In genomic region chr9:114376586-114376985, GRCh38 we compare ENCODE assay signal across 20 cellular contexts. TPM values are rescaled to one million over a fixed set of nuclear protein-coding genes. Genes with fewer than 3 reads are reported as not detected.
DNase-seq lines count a peak whose midpoint lies in the region; ATAC-seq lines count a peak whose summit lies in the region.
"Had no signal": no experiment of that assay in that cellular context is flagged by ENCODE, and none has a peak within 500 bp of the region (broad histone marks: within the 10 kb centered on the region; RNA-seq: fewer than 3 reads in every experiment).

No MANE protein-coding gene starts in this region.

- H3K36me3 Mint-ChIP-seq in activated CD8-positive, alpha-beta memory T cell treated with anti-CD3 and anti-CD28 coated beads, Interleukin-2, amount 10 ng/mL, durations not matched to agents 7 days and 5 days = peaks cover 74% of the 10 kb centered on the region
- H3K36me3 Mint-ChIP-seq in T-cell = peaks cover 64% of the 10 kb centered on the region
- peaks cover 98% of the 10 kb centered on the region for H3K36me3 Mint-ChIP-seq in effector memory CD8-positive, alpha-beta T cell (ENCODE audit: insufficient read depth)

- no peak overlapping the region for H3K4me3 Mint-ChIP-seq in activated CD8-positive, alpha-beta memory T cell treated with anti-CD3 and anti-CD28 coated beads, Interleukin-2, amount 10 ng/mL, durations not matched to agents 7 days and 5 days
- peak overlapping the region in 1 of 3 donors; percentile 100 for H3K4me3 Mint-ChIP-seq in T-cell
- peak overlapping the region; percentile 58 to 99 for H3K4me3 Mint-ChIP-seq in effector memory CD8-positive, alpha-beta T cell

- H3K36me3 ChIP-seq in thymus (ENCODE audit: control insufficient read depth, insufficient read depth) = peaks cover 67% of the 10 kb centered on the region

- POLR2A ChIA-PET in T-cell (lab: Charles Lee) = no interaction called here

- no peaks in the 10 kb centered on the region for H3K27me3 Mint-ChIP-seq in activated CD8-positive, alpha-beta memory T cell treated with anti-CD3 and anti-CD28 coated beads, Interleukin-2, amount 10 ng/mL, durations not matched to agents 7 days and 5 days
- no peaks in the 10 kb centered on the region for H3K27me3 Mint-ChIP-seq in T-cell
- no peaks in the 10 kb centered on the region for H3K27me3 Mint-ChIP-seq in effector memory CD8-positive, alpha-beta T cell

- no peaks in the 10 kb centered on the region for H3K27me3 ChIP-seq in thymus (ENCODE audit: control insufficient read depth, insufficient read depth)
- H3K27me3 ChIP-seq: esophagus muscularis mucosa, pancreas, SJSA1 had no signal

- DNase-seq in activated CD8-positive, alpha-beta memory T cell treated with anti-CD3 and anti-CD28 coated beads, Interleukin-2, amount 10 ng/mL, durations not matched to agents 7 days and 5 days = no peak
- no peak for DNase-seq in activated CD8-positive, alpha-beta memory T cell treated with anti-CD3 and anti-CD28 coated beads for 24 hours
- DNase-seq in T-cell (no peak), NCI-H2196 (lab: John Stamatoyannopoulos, UW; ENCODE audit: unreplicated experiment) (no peak), globus pallidus (ENCODE audit: low spot score) (no peak), UCSD-AML1 (lab: John Stamatoyannopoulos, UW; ENCODE audit: unreplicated experiment) (no peak)
- DNase-seq in effector memory CD8-positive, alpha-beta T cell = no peak
- DNase-seq: cortex of kidney, KG1, NCI-H1417, NCI-H2227 treated with DMSO at 0.1 percent for 48 hours had no signal

- WGBS in thymus = 91% methylated on average over 10 of the region's 10 CpGs

- H3K4me1 ChIP-seq in thymus (ENCODE audit: control insufficient read depth, insufficient read depth, low read length) = peaks cover 62% of the 10 kb centered on the region
- H3K4me1 ChIP-seq: pancreas, SJSA1 had no signal

- H3K27ac ChIP-seq in thymus (ENCODE audit: low read depth) = peak overlapping the region; percentile 77
- H3K27ac ChIP-seq: esophagus muscularis mucosa, pancreas, SJSA1 had no signal

- H3K9me3 Mint-ChIP-seq in activated CD8-positive, alpha-beta memory T cell treated with anti-CD3 and anti-CD28 coated beads, Interleukin-2, amount 10 ng/mL, durations not matched to agents 7 days and 5 days (ENCODE audit: low read depth) = no peaks in the 10 kb centered on the region
- no peaks in the 10 kb centered on the region for H3K9me3 Mint-ChIP-seq in T-cell
- H3K9me3 Mint-ChIP-seq in effector memory CD8-positive, alpha-beta T cell = no peaks in the 10 kb centered on the region

- peaks cover 89% of the 10 kb centered on the region for H3K4me1 Mint-ChIP-seq in activated CD8-positive, alpha-beta memory T cell treated with anti-CD3 and anti-CD28 coated beads, Interleukin-2, amount 10 ng/mL, durations not matched to agents 7 days and 5 days
- peaks cover 89 to 92% (median 92%) of the 10 kb centered on the region in 3 donors for H3K4me1 Mint-ChIP-seq in T-cell
- peaks cover 84 to 88% of the 10 kb centered on the region in 2 donors for H3K4me1 Mint-ChIP-seq in effector memory CD8-positive, alpha-beta T cell (ENCODE audit: low read depth in 2 of 2)

- H3K4me3 ChIP-seq in thymus (ENCODE audit: low read length) = no peak overlapping the region
- H3K4me3 ChIP-seq: esophagus muscularis mucosa, pancreas, SJSA1 had no signal

- no peak for ATAC-seq in activated CD8-positive, alpha-beta memory T cell treated with anti-CD3 and anti-CD28 coated beads, Interleukin-2, amount 10 ng/mL, durations not matched to agents 7 days and 5 days
- ATAC-seq in T-cell (replicated peaks in 1 of 4) = no peak
- ATAC-seq in effector memory CD8-positive, alpha-beta T cell (replicated peaks) = no peak
- ATAC-seq: pancreas had no signal

- peak overlapping the region; percentile 71 for H3K27ac Mint-ChIP-seq in activated CD8-positive, alpha-beta memory T cell treated with anti-CD3 and anti-CD28 coated beads, Interleukin-2, amount 10 ng/mL, durations not matched to agents 7 days and 5 days
- H3K27ac Mint-ChIP-seq in T-cell = peak overlapping the region; percentile 89 to 99
- peak overlapping the region; percentile 76 to 98 for H3K27ac Mint-ChIP-seq in effector memory CD8-positive, alpha-beta T cell

- no peaks in the 10 kb centered on the region for H3K9me3 ChIP-seq in thymus (ENCODE audit: control insufficient read depth)
- H3K9me3 ChIP-seq: esophagus muscularis mucosa, pancreas, SJSA1 had no signal

- CTCF ChIA-PET in activated CD8-positive, alpha-beta memory T cell treated with anti-CD3 and anti-CD28 coated beads, Interleukin-2, amount 10 ng/mL, durations not matched to agents 7 days and 5 days (lab: Charles Lee) = interaction anchor here (1.1 to 1.7 kb wide), 3 partner anchors 9 to 14 kb away, joined by 3 to 7 read pairs (median 4); no protein-coding TSS in a partner anchor
- CTCF ChIA-PET in T-cell (lab: Charles Lee) = interaction anchor here in 1 of 2 donors (0.6 kb wide), 1 partner anchor 574 kb away, joined by 3 read pairs; no protein-coding TSS in a partner anchor

RNA-seq across cellular contexts. Expression of gene AKNA, which starts 11.2 kb away (rescaled TPM):
- 100 to 1,000 TPM; 432 to 500 TPM for total RNA-seq in activated CD8-positive, alpha-beta memory T cell treated with anti-CD3 and anti-CD28 coated beads, Interleukin-2, amount 10 ng/mL, durations not matched to agents 7 days and 5 days
- 100 to 1,000 TPM; 382 to 462 (median 415) TPM for total RNA-seq in T-cell
- polyA plus RNA-seq in thymus = 162 TPM

RNA-seq across cellular contexts. Expression of gene ORM2, which starts 46.9 kb away (rescaled TPM):
- total RNA-seq in activated CD8-positive, alpha-beta memory T cell treated with anti-CD3 and anti-CD28 coated beads, Interleukin-2, amount 10 ng/mL, durations not matched to agents 7 days and 5 days = not detected
- 1 to 10 TPM in 3 of 5 donors, not detected in 2; 1.4 to 2.2 (median 1.8) TPM for total RNA-seq in T-cell
- polyA plus RNA-seq in thymus = 1.1 TPM
- total RNA-seq: A673, astrocyte, esophagus muscularis mucosa, kidney epithelial cell, mononuclear cell, SJSA1, skeletal muscle tissue had no signal

RNA-seq across cellular contexts. Expression of gene ORM1, which starts 53.7 kb away (rescaled TPM):
- total RNA-seq in activated CD8-positive, alpha-beta memory T cell treated with anti-CD3 and anti-CD28 coated beads, Interleukin-2, amount 10 ng/mL, durations not matched to agents 7 days and 5 days = not detected
- total RNA-seq in T-cell = 1 to 10 TPM in 3 of 5 donors, not detected in 2; 4.2 to 8.3 (median 6.2) TPM
- 3.4 TPM for polyA plus RNA-seq in thymus
- total RNA-seq: A673, astrocyte, kidney epithelial cell, mononuclear cell, SJSA1 had no signal
